Comparison of ENCODE assay signal across 16 cellular contexts in the genomic region with DNA sequence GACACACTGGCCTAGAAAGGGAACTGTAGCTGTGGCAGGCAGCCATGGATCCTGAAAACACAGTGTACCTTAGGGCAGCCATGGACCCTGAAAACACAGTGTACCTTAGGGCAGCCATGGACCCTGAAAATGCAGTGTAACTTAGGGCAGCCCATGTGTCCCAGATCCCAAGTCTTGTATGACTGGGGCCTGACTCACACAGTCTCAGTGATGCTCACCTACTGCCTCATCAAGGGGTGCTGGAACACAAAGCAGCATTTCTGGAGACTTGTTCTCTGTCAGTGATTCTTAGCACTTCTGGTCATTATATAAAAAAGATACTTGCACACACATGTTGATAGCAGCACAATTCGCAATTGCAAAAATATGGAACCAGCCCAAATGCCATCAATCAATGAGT.
"Had no signal": no experiment of that assay in that cellular context is flagged by ENCODE, and none has a peak within 500 bp of the region (broad histone marks: within the 10 kb centered on the region; RNA-seq: fewer than 3 reads in every experiment).

No MANE protein-coding gene starts in this region.

- H3K4me3 ChIP-seq: breast epithelium, gastroesophageal sphincter, heart left ventricle, neural progenitor cell, right atrium auricular region, suprapubic skin, transverse colon had no signal

- DNase-seq: activated CD4-positive, alpha-beta T cell treated with anti-CD3 and anti-CD28 coated beads, Interleukin-2, amount 50 U/mL, for 4 hours; activated gamma-delta T cell; activated T-cell treated with anti-CD3 and anti-CD28 coated beads, Interleukin-2, amount 50 U/mL, for 72 hours; cerebellar nuclear complex; effector memory CD8-positive, alpha-beta T cell; heart left ventricle; kidney glomerular epithelial cell; mesenchymal stem cell; naive thymus-derived CD4-positive, alpha-beta T cell; stimulated activated naive CD8-positive, alpha-beta T cell treated with anti-CD3 and anti-CD28 coated beads, Interleukin-15, amount 100 ng/mL, for 72 hours; transverse colon had no signal

- H3K4me2 ChIP-seq: neural progenitor cell had no signal

- H3K36me3 ChIP-seq: breast epithelium, gastroesophageal sphincter, heart left ventricle, neural progenitor cell, right atrium auricular region, suprapubic skin, transverse colon had no signal

- H3K9me3 ChIP-seq: breast epithelium, gastroesophageal sphincter, heart left ventricle, right atrium auricular region, suprapubic skin, transverse colon had no signal

- H3K4me1 ChIP-seq: breast epithelium, gastroesophageal sphincter, heart left ventricle, neural progenitor cell, right atrium auricular region, suprapubic skin, transverse colon had no signal

- H3K27ac ChIP-seq: breast epithelium, gastroesophageal sphincter, heart left ventricle, neural progenitor cell, right atrium auricular region, suprapubic skin, transverse colon had no signal

- ATAC-seq: activated T-cell treated with anti-CD3 and anti-CD28 coated beads, Interleukin-2, amount 50 U/mL, for 72 hours; effector memory CD8-positive, alpha-beta T cell; gastroesophageal sphincter; heart left ventricle; naive thymus-derived CD4-positive, alpha-beta T cell; stimulated activated naive CD8-positive, alpha-beta T cell treated with anti-CD3 and anti-CD28 coated beads, Interleukin-15, amount 100 ng/mL, for 72 hours had no signal

- H2AFZ ChIP-seq: neural progenitor cell had no signal

- H3K27me3 ChIP-seq: breast epithelium, gastroesophageal sphincter, neural progenitor cell, right atrium auricular region, suprapubic skin, transverse colon had no signal
